Comparison of ENCODE assay signal across 21 cellular contexts in the genomic region with DNA sequence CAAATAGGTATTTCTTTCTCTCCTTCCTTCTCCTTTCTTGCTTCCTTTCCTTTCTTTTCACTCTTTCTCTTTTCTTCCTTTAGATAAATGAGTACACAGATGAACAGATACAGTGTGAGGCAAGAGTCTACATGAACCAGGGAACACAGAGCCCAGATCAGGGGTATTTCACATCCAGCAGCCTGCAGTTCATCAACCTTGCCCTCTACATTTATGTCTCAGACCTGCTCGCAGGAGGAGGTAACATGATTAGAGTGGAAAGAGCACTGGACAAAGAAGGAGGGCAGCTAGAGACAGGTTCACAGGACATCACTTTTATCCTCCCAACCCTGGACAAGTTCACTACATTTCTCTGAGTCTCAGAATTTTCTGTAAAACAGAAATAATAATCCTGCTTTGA.
"Had no signal": no experiment of that assay in that cellular context is flagged by ENCODE, and none has a peak within 500 bp of the region (broad histone marks: within the 10 kb centered on the region; RNA-seq: fewer than 3 reads in every experiment).

No MANE protein-coding gene starts in this region.

- H3K36me3 ChIP-seq: esophagus muscularis mucosa, gastroesophageal sphincter, heart left ventricle, lower lobe of right lung had no signal

- H3K4me2 ChIP-seq: hepatocyte had no signal

- H3K9me3 ChIP-seq: esophagus muscularis mucosa, gastroesophageal sphincter, heart left ventricle, lower lobe of right lung had no signal

- H3K36me3 Mint-ChIP-seq: immature natural killer cell had no signal

- H3K4me3 Mint-ChIP-seq: immature natural killer cell had no signal

- ATAC-seq: foreskin keratinocyte, gastroesophageal sphincter, heart left ventricle, left colon, left lobe of liver, left ventricle myocardium superior, lower lobe of right lung had no signal

- H3K4me1 ChIP-seq: foreskin keratinocyte, gastroesophageal sphincter, lower lobe of right lung had no signal

- H3K27me3 ChIP-seq: dorsolateral prefrontal cortex, esophagus muscularis mucosa, foreskin keratinocyte, gastroesophageal sphincter, heart left ventricle, hepatocyte had no signal

- DNase-seq: dermis blood vessel endothelial cell; dorsolateral prefrontal cortex; effector CD4-positive, alpha-beta T cell; effector memory CD4-positive, alpha-beta T cell; foreskin keratinocyte; heart left ventricle; hypothalamus; immature natural killer cell; islet precursor cell; kidney; kidney glomerular epithelial cell; left colon; left ventricle myocardium superior; lower lobe of right lung; mesendoderm; midbrain had no signal

- H3K4me3 ChIP-seq: coronary artery, dorsolateral prefrontal cortex, esophagus muscularis mucosa, gastroesophageal sphincter, heart left ventricle, hepatocyte, lower lobe of right lung had no signal

- H3K4me1 Mint-ChIP-seq: immature natural killer cell had no signal

- H2AFZ ChIP-seq: hepatocyte had no signal

- H3K27ac Mint-ChIP-seq: immature natural killer cell had no signal

- H3K27ac ChIP-seq: coronary artery, dorsolateral prefrontal cortex, esophagus muscularis mucosa, foreskin keratinocyte, gastroesophageal sphincter, hepatocyte, lower lobe of right lung had no signal
